21 cellular contexts compared by ENCODE assay signal in the genomic region with DNA sequence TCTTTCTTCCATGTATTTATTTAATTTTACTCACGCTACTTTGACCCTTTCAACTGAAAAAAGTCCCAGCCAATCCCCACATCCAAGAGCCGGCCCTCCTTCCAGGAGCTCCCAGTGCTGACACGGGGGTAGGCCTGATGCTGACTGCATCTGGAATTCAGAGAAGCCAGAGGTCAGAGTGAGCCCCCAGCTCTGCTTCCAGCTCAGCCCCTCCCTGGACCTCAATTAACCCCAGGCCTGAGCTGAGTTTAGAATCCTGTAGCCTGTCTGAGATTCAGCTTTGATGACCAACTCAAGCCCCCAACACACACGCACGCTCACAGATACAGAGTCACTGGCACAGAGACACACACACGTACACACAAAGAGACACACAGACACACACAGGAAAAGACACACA.
DNase-seq lines count a peak whose midpoint lies in the region; ATAC-seq, FAIRE-seq and TF ChIP-seq lines count a peak whose summit lies in the region.
"Had no signal": no experiment of that assay in that cellular context is flagged by ENCODE, and none has a peak within 500 bp of the region (broad histone marks: within the 10 kb centered on the region; RNA-seq: fewer than 3 reads in every experiment).

No MANE protein-coding gene starts in this region.

- DNase-seq in cardiac septum (ENCODE audit: low spot score), result peak; percentile 67
- DNase-seq in left ventricle myocardium superior, result no peak
- peak in 1 of 2 experiments; percentile 29 for DNase-seq in H1 (ENCODE audit: low read depth in 1 of 2, low spot score in 2 of 2)
- DNase-seq in osteoblast (ENCODE audit: insufficient read length, low spot score, missing footprints), result peak; percentile 72
- no peak for DNase-seq in naive thymus-derived CD4-positive, alpha-beta T cell
- DNase-seq in HT-29 (ENCODE audit: low spot score), result no peak
- DNase-seq in stimulated activated naive CD4-positive, alpha-beta T cell treated with Interleukin-2 at 50 U/mL for 16 hours (lab: John Stamatoyannopoulos, UW), result no peak
- DNase-seq: DND-41, KBM-7, NCI-H1436, NCI-H2029 treated with DMSO at 0.1 percent for 48 hours, NCI-H2171 treated with DMSO at 0.1 percent for 48 hours, NCI-H510A, NCI-H774, PC-3 had no signal

- H2BK120ac ChIP-seq in H1 (replicated peaks; ENCODE audit: low read depth, low read length), result no peak overlapping the region

- peaks cover 0 to 29% (median 13%) of the 10 kb centered on the region in 5 donors for H3K27me3 Mint-ChIP-seq in naive thymus-derived CD4-positive, alpha-beta T cell

- no peak overlapping the region for H3K9ac ChIP-seq in H1 (replicated peaks in 1 of 4; ENCODE audit: extremely low read depth in 1 of 4, low read depth in 3 of 4, low read length in 3 of 4)
- H3K9ac ChIP-seq: GM23248 had no signal

- CTCF ChIA-PET in H1 (lab: Charles Lee; ENCODE audit: partially characterized antibody), result interaction anchor here (0.6 to 4.2 kb wide), 17 partner anchors 8 to 452 kb away, joined by 3 to 47 read pairs (median 8); no protein-coding TSS in a partner anchor
- CTCF ChIA-PET in naive thymus-derived CD4-positive, alpha-beta T cell (lab: Charles Lee), result no interaction called here

- no peaks in the 10 kb centered on the region for H3K36me3 Mint-ChIP-seq in naive thymus-derived CD4-positive, alpha-beta T cell
- H3K36me3 Mint-ChIP-seq: CD8-positive, alpha-beta memory T cell had no signal

- no peak overlapping the region for H3K14ac ChIP-seq in H1 (ENCODE audit: insufficient read length)

- no peak overlapping the region for H3K27ac Mint-ChIP-seq in naive thymus-derived CD4-positive, alpha-beta T cell

- no peak for TF ChIP-seq EP300 in H1 (IDR thresholded peaks at IDR 0.05; ENCODE audit: borderline replicate concordance in 1 of 2, low read depth in 2 of 2, low read length in 2 of 2)

- H3K23ac ChIP-seq in H1 (ENCODE audit: insufficient read length), result no peak overlapping the region

- no peak overlapping the region for H2BK20ac ChIP-seq in H1 (ENCODE audit: low read length)

- intact Hi-C loops in cardiac septum (cut with DNase I), result loop anchor here (2.0 to 10.0 kb wide), 2 partner anchors 230 to 1090 kb away; partner anchors contain the start of gene AJAP1
- intact Hi-C loops in left ventricle myocardium superior (cut with micrococcal nuclease), result no loop called here
- intact Hi-C loops in naive thymus-derived CD4-positive, alpha-beta T cell (cut with micrococcal nuclease), result no loop called here

- H3K4me2 ChIP-seq in H1 (ENCODE audit: insufficient read depth in 1 of 2, low read depth in 2 of 2, low read length in 2 of 2) (no peak overlapping the region), osteoblast (ENCODE audit: insufficient read depth, low read length) (no peak overlapping the region)

- TF ChIP-seq CTCF in H1 (IDR thresholded peaks at IDR 0.05; ENCODE audit: control extremely low read depth in 1 of 3, insufficient read depth in 1 of 3, low read depth in 1 of 3, low read length in 3 of 3) (no peak), osteoblast (IDR thresholded peaks at IDR 0.05; ENCODE audit: extremely low read depth, low read depth, low read length) (no peak)

- no peak overlapping the region for H3K56ac ChIP-seq in H1 (replicated peaks; ENCODE audit: insufficient read length, low read depth, low read length)

- POLR2A ChIA-PET in H1 (lab: Charles Lee; ENCODE audit: partially characterized antibody), result no interaction called here
- POLR2A ChIA-PET in naive thymus-derived CD4-positive, alpha-beta T cell (lab: Charles Lee), result no interaction called here

- H2BK15ac ChIP-seq in H1 (ENCODE audit: low read length), result peak overlapping the region; percentile 20; the same call in 1 of the 2 replicates

- H3K4me3 ChIP-seq in H1 (ENCODE audit: extremely low read depth in 1 of 4, insufficient read depth in 2 of 4, low read depth in 3 of 4, low read length in 4 of 4), result no peak overlapping the region
- no peak overlapping the region for H3K4me3 ChIP-seq in osteoblast (ENCODE audit: insufficient read depth, low read length)
- no peak overlapping the region for H3K4me3 ChIP-seq in naive thymus-derived CD4-positive, alpha-beta T cell (ENCODE audit: low read length)
- H3K4me3 ChIP-seq: GM12878, GM23248 had no signal

- H3K4me3 Mint-ChIP-seq in naive thymus-derived CD4-positive, alpha-beta T cell, result no peak overlapping the region
- H3K4me3 Mint-ChIP-seq: CD8-positive, alpha-beta memory T cell had no signal

- H3K9me3 ChIP-seq in H1 (ENCODE audit: insufficient read depth in 2 of 2, low read depth in 1 of 2, low read length in 1 of 2) (peaks cover 2 to 6% of the 10 kb centered on the region in 2 experiments; a peak in 2 of 4 replicates), osteoblast (ENCODE audit: low read depth, low read length) (no peaks in the 10 kb centered on the region)
- no peaks in the 10 kb centered on the region for H3K9me3 ChIP-seq in naive thymus-derived CD4-positive, alpha-beta T cell (ENCODE audit: control insufficient read depth in 2 of 3, low read length in 3 of 3)

- H3K27ac ChIP-seq in H1 (ENCODE audit: low read depth, low read length) (no peak overlapping the region), osteoblast (ENCODE audit: low read depth, low read length) (no peak overlapping the region)
- no peak overlapping the region for H3K27ac ChIP-seq in naive thymus-derived CD4-positive, alpha-beta T cell (ENCODE audit: low read depth, low read length)
- H3K27ac ChIP-seq: GM23248, RWPE1 had no signal

- FAIRE-seq in H1 (lab: Jason Lieb, UNC), result no peak
- FAIRE-seq: G401.6, GM12878 had no signal

- 0 out of 2 replicates have a peak overlapping the region, but pooled peaks have one; percentile 71 for H2BK12ac ChIP-seq in H1 (ENCODE audit: low read depth, low read length)

- H3K27me3 ChIP-seq in H1 (replicated peaks in 1 of 4; ENCODE audit: control insufficient read depth in 3 of 4, extremely low read depth in 1 of 4, insufficient read depth in 3 of 4, low read length in 3 of 4), result no peaks in the 10 kb centered on the region
- H3K27me3 ChIP-seq in osteoblast (ENCODE audit: insufficient read depth, low read length), result no peaks in the 10 kb centered on the region
- no peaks in the 10 kb centered on the region for H3K27me3 ChIP-seq in naive thymus-derived CD4-positive, alpha-beta T cell (ENCODE audit: control insufficient read depth in 2 of 2, insufficient read depth in 2 of 2, low read length in 2 of 2)

- 0 out of 2 replicates have a peak overlapping the region, but pooled peaks have one; percentile 2 for H2BK5ac ChIP-seq in H1 (ENCODE audit: low read depth, low read length)

- no peaks in the 10 kb centered on the region for H3K9me3 Mint-ChIP-seq in naive thymus-derived CD4-positive, alpha-beta T cell
- H3K9me3 Mint-ChIP-seq: CD8-positive, alpha-beta memory T cell had no signal

- H3K4me1 ChIP-seq in H1 (replicated peaks in 1 of 4; ENCODE audit: control insufficient read depth in 3 of 4, insufficient read depth in 4 of 4, low read length in 3 of 4), result peaks cover 4 to 13% (median 10%) of the 10 kb centered on the region in 4 experiments
- no peaks in the 10 kb centered on the region for H3K4me1 ChIP-seq in osteoblast (ENCODE audit: insufficient read depth, low read length)
- peaks cover 0 to 7% of the 10 kb centered on the region in 2 donors for H3K4me1 ChIP-seq in naive thymus-derived CD4-positive, alpha-beta T cell (ENCODE audit: control insufficient read depth in 2 of 2, insufficient read depth in 2 of 2, low read length in 2 of 2)

- no peak overlapping the region for H4K5ac ChIP-seq in H1 (ENCODE audit: insufficient read length, low read depth, low read length)

- no peaks in the 10 kb centered on the region for H3K79me2 ChIP-seq in H1 (ENCODE audit: control insufficient read depth in 1 of 2, insufficient read depth in 2 of 2, low read length in 2 of 2)
- H3K79me2 ChIP-seq in osteoblast (ENCODE audit: insufficient read depth, low read length), result no peaks in the 10 kb centered on the region

- TF ChIP-seq POLR2A in H1 (IDR thresholded peaks at IDR 0.05; ENCODE audit: control extremely low read depth in 1 of 2, low read depth in 2 of 2, low read length in 2 of 2), result no peak

- H2AFZ ChIP-seq in H1 (ENCODE audit: low read length) (no peak overlapping the region), osteoblast (ENCODE audit: low read length) (no peak overlapping the region)
- H2AFZ ChIP-seq: GM23248 had no signal

- H3K79me1 ChIP-seq in H1 (ENCODE audit: low read depth, low read length), result no peaks in the 10 kb centered on the region

- H3K4me1 Mint-ChIP-seq in naive thymus-derived CD4-positive, alpha-beta T cell, result peaks cover 0 to 7% (median 0%) of the 10 kb centered on the region in 7 donors

- H3K18ac ChIP-seq in H1 (ENCODE audit: extremely low read depth, low read length), result no peak overlapping the region

- ATAC-seq in left ventricle myocardium superior, result no peak
- ATAC-seq in naive thymus-derived CD4-positive, alpha-beta T cell, result no peak
- ATAC-seq in GM18511 (IDR thresholded peaks at IDR 0.05; ENCODE audit: unreplicated experiment), result no peak
- ATAC-seq: GM12878, PC-3 had no signal

- H4K91ac ChIP-seq in H1 (replicated peaks; ENCODE audit: insufficient read length, low read length), result peak overlapping the region; percentile 34

- H2AK5ac ChIP-seq in H1 (ENCODE audit: low read depth, low read length), result peak overlapping the region; percentile 77; the same call in 1 of the 2 replicates

- H4K20me1 ChIP-seq in H1 (replicated peaks in 1 of 2; ENCODE audit: control insufficient read depth in 1 of 2, insufficient read depth in 2 of 2, low read length in 2 of 2) (no peaks in the 10 kb centered on the region), osteoblast (ENCODE audit: insufficient read depth, low read length) (no peaks in the 10 kb centered on the region)

- H3K23me2 ChIP-seq in H1 (ENCODE audit: low read depth, low read length), result peaks cover 2% of the 10 kb centered on the region

- H4K8ac ChIP-seq in H1 (ENCODE audit: extremely low read depth, insufficient read depth, low read length), result no peak overlapping the region

- WGBS in H1 (ENCODE audit: extremely low coverage in 1 of 2, insufficient coverage in 1 of 2, insufficient read length in 1 of 2, insufficient replicate concordance in 2 of 2, low coverage in 1 of 2, low lambda C conversion rate in 2 of 2, missing lambda C conversion rate in 1 of 2), 2 experiments, result 87% methylated on average over 5 of the region's 6 CpGs; no CpG with 5 or more reads in 1 of the 2 experiments

- peak overlapping the region; percentile 51 for H3K4ac ChIP-seq in H1 (replicated peaks; ENCODE audit: insufficient read length, low read depth, low read length)

- TF ChIP-seq RAD21 in H1 (IDR thresholded peaks at IDR 0.05 in 1 of 2, conservative IDR thresholded peaks at IDR 0.05 in 1 of 2; ENCODE audit: low read depth in 2 of 2, low read length in 2 of 2), result no peak

- no peaks in the 10 kb centered on the region for H3K36me3 ChIP-seq in H1 (ENCODE audit: control insufficient read depth in 2 of 4, insufficient read depth in 4 of 4, low read length in 3 of 4)
- no peaks in the 10 kb centered on the region for H3K36me3 ChIP-seq in osteoblast (ENCODE audit: insufficient read depth, low read length)
- no peaks in the 10 kb centered on the region for H3K36me3 ChIP-seq in naive thymus-derived CD4-positive, alpha-beta T cell (ENCODE audit: control insufficient read depth in 2 of 3, insufficient read depth in 3 of 3, low read length in 3 of 3)

TF ChIP-seq in H1, 55 proteins besides CTCF, POLR2A, EP300 and RAD21 (continues in another document):
- TF ChIP-seq BCL11A (IDR thresholded peaks at IDR 0.05; ENCODE audit: low read depth in 2 of 2, low read length in 2 of 2), result no peak
- TF ChIP-seq GTF2F1 (IDR thresholded peaks at IDR 0.05; ENCODE audit: borderline replicate concordance, low read depth, low read length), result no peak

Comparison
In these comparisons a context has a peak if more than half of its experiments do, and no peak if none do; other contexts are left out.
1. DNase-seq: peak in cardiac septum (single experiment) and osteoblast (single experiment); none in left ventricle myocardium superior (single experiment), naive thymus-derived CD4-positive, alpha-beta T cell (0 of 9), HT-29 (single experiment) and stimulated activated naive CD4-positive, alpha-beta T cell treated with Interleukin-2 at 50 U/mL for 16 hours (single experiment).